Comparison of ENCODE assay signal across 9 cellular contexts in the genomic region with DNA sequence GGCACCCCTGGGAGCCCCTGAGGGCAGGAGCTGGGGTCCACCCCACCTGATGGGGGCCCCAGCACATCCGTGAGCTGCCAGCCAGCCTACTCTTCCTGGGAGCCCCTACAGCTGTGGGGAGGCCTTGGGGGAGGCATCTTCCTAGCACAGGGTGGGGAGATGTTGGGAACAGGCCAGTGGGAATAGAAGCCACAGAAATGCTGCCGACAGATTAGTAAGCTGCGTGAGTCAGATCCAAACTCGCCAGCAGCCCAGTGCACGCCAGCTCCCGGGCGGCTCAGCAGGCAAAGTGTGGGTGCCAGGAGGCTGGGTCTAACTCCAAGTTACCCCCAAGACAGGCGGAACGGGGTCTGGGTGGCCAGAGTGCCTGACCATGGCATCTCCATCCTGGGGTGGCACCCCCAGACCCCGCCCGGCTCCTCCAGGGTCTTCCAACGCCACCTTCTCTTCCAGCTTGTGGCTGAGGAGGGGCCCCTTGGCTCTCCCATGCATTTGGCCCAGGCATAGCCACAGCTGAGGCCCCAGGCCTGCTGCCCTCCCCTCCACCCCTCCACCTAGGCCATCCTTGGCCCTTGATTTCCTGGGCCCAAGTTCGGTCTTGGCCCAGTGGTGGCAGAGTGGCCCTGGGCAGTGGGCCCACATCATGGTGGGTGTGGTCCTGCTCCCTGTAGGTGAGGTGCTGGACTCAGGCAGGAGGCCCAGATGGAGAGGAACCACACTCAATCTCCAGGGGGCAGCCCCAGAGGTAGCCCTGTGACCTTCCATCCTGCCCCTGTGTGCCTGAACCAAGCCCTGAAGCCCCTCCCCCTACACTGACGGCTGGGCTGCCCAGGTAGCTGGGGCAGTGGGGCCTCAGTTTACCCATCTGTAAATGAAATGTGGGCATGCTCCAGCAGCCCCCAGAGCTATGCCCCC. TPM values are rescaled to one million over a fixed set of nuclear protein-coding genes. Genes with fewer than 3 reads are reported as not detected.
DNase-seq lines count a peak whose midpoint lies in the region; ATAC-seq, FAIRE-seq and TF ChIP-seq lines count a peak whose summit lies in the region.
"Had no signal": no experiment of that assay in that cellular context is flagged by ENCODE, and none has a peak within 500 bp of the region (broad histone marks: within the 10 kb centered on the region; RNA-seq: fewer than 3 reads in every experiment).

No MANE protein-coding gene starts in this region.

- H3K4me3 ChIP-seq in right lobe of liver = no peak overlapping the region
- H3K4me3 ChIP-seq in HepG2 (replicated peaks in 1 of 3; ENCODE audit: insufficient read depth in 1 of 3, low read depth in 2 of 3, low read length in 3 of 3) = no peak overlapping the region
- H3K4me3 ChIP-seq in body of pancreas = no peak overlapping the region
- H3K4me3 ChIP-seq in lower leg skin (ENCODE audit: low read depth, poor library complexity, severe bottlenecking) = no peak overlapping the region

- H3K9me3 ChIP-seq in right lobe of liver = no peaks in the 10 kb centered on the region
- no peaks in the 10 kb centered on the region for H3K9me3 ChIP-seq in HepG2 (ENCODE audit: low read length)
- no peaks in the 10 kb centered on the region for H3K9me3 ChIP-seq in body of pancreas

- H3K27ac ChIP-seq in right lobe of liver = no peak overlapping the region
- H3K27ac ChIP-seq in HepG2 (ENCODE audit: extremely low read length, insufficient read depth, low read length) = no peak overlapping the region
- H3K27ac ChIP-seq in body of pancreas = no peak overlapping the region

- no peak for FAIRE-seq in HepG2 (lab: Jason Lieb, UNC)

- TF ChIP-seq CTCF in right lobe of liver (IDR thresholded peaks at IDR 0.05) = no peak
- TF ChIP-seq CTCF in HepG2 (CRISPR knock-in tag; IDR thresholded peaks at IDR 0.05) = no peak
- no peak for TF ChIP-seq CTCF in body of pancreas (IDR thresholded peaks at IDR 0.05)
- TF ChIP-seq CTCF in lower leg skin (IDR thresholded peaks at IDR 0.05) = no peak

- CTCF ChIA-PET in HepG2 (lab: Yijun Ruan, JAX; ENCODE audit: low intra/inter-chr PET ratio, low total read pairs) = no interaction called here

- peak; percentile 13 to 39 (median 39) for DNase-seq in right lobe of liver
- DNase-seq in HepG2 (ENCODE audit: low spot score) = no peak
- DNase-seq in body of pancreas = peak; percentile 18 to 48 (median 28)
- peak; percentile 65 to 94 for DNase-seq in lower leg skin (ENCODE audit: low spot score in 2 of 2)
- no peak for DNase-seq in NCI-H2107 treated with DMSO at 0.1 percent for 48 hours (lab: John Stamatoyannopoulos, UW; ENCODE audit: unreplicated experiment)
- no peak for DNase-seq in NCI-H2196 (lab: John Stamatoyannopoulos, UW; ENCODE audit: unreplicated experiment)

- TF ChIP-seq EP300 in HepG2 (IDR thresholded peaks at IDR 0.05; ENCODE audit: low read depth in 2 of 2, low read length in 2 of 2) = no peak
- no peak for TF ChIP-seq EP300 in HepG2 (CRISPR knock-in tag; IDR thresholded peaks at IDR 0.05; ENCODE audit: borderline replicate concordance)

- H3K36me3 ChIP-seq in right lobe of liver (no peaks in the 10 kb centered on the region), HepG2 (replicated peaks in 1 of 2; ENCODE audit: control insufficient read depth in 1 of 2, insufficient read depth in 2 of 2, low read length in 2 of 2) (no peaks in the 10 kb centered on the region), body of pancreas (replicated peaks in 1 of 2; ENCODE audit: insufficient read depth in 1 of 2, low read depth in 2 of 2) (no peaks in the 10 kb centered on the region)

- no peak for TF ChIP-seq RAD21 in HepG2 (CRISPR knock-in tag; IDR thresholded peaks at IDR 0.05)

- in situ Hi-C loops in HepG2 (cut with HindIII; ENCODE audit: extremely low pct_ligation_motif_present, low pct_unique_long_range_greater_than_20kb) = no loop called here

- H3K9ac ChIP-seq in HepG2 (ENCODE audit: insufficient read depth, low read depth, low read length) = no peak overlapping the region

- ATAC-seq in right lobe of liver (no peak), HepG2 (no peak), body of pancreas (peak; percentile 44), GM18517 (IDR thresholded peaks at IDR 0.05; ENCODE audit: unreplicated experiment) (no peak), HG03159 (IDR thresholded peaks at IDR 0.05; ENCODE audit: unreplicated experiment) (no peak)

- POLR2A ChIA-PET in HepG2 (lab: Yijun Ruan, JAX) = no interaction called here

- 90% methylated on average over 2 of the region's 14 CpGs for WGBS in right lobe of liver (ENCODE audit: insufficient coverage, low coverage, low lambda C conversion rate, missing lambda C conversion rate)
- WGBS in HepG2 (ENCODE audit: low lambda C conversion rate) = 35% methylated on average over 9 of the region's 14 CpGs
- WGBS in body of pancreas, 2 donors = 71 to 78% methylated on average over 9 to 14 of the region's 14 CpGs
- 20 to 49% methylated on average over 1 to 14 of the region's 14 CpGs for WGBS in lower leg skin, 2 donors

- no TSS peak for BruUV-seq in HepG2 (replicated peaks; lab: Mats Ljungman, UMichigan)

- no peak overlapping the region for H3K4me2 ChIP-seq in HepG2 (ENCODE audit: low read depth, low read length)

- H3K79me2 ChIP-seq in HepG2 (ENCODE audit: insufficient read depth, low read length) = no peaks in the 10 kb centered on the region

- no peaks in the 10 kb centered on the region for H4K20me1 ChIP-seq in HepG2 (ENCODE audit: insufficient read depth, low read length)

- H3K4me1 ChIP-seq in right lobe of liver = no peaks in the 10 kb centered on the region
- peaks cover 17% of the 10 kb centered on the region for H3K4me1 ChIP-seq in HepG2 (ENCODE audit: insufficient read depth, low read length)
- H3K4me1 ChIP-seq in body of pancreas = no peaks in the 10 kb centered on the region

- intact Hi-C loops in right lobe of liver (cut with DNase I) (no loop called here), HepG2 (cut with micrococcal nuclease; ENCODE audit: unreplicated experiment) (no loop called here), body of pancreas (cut with DNase I) (no loop called here), lower leg skin (cut with DNase I; ENCODE audit: low total_unique reads) (no loop called here)

- no peak for TF ChIP-seq POLR2A in right lobe of liver (IDR thresholded peaks at IDR 0.05)
- TF ChIP-seq POLR2A in HepG2 (IDR thresholded peaks at IDR 0.05; ENCODE audit: insufficient read depth in 1 of 2, low read depth in 2 of 2, low read length in 2 of 2) = no peak
- no peak for TF ChIP-seq POLR2A in body of pancreas (IDR thresholded peaks at IDR 0.05)
- TF ChIP-seq POLR2A in lower leg skin (IDR thresholded peaks at IDR 0.05) = no peak

- no peak overlapping the region for H2AFZ ChIP-seq in HepG2 (ENCODE audit: low read length)

- H3K27me3 ChIP-seq in right lobe of liver (no peaks in the 10 kb centered on the region), HepG2 (ENCODE audit: control insufficient read depth in 1 of 2, insufficient read depth in 2 of 2, low read length in 2 of 2) (peaks cover 16 to 73% of the 10 kb centered on the region in 2 experiments; a peak in 4 of 5 replicates), body of pancreas (no peaks in the 10 kb centered on the region)

RNA-seq across cellular contexts. Expression of gene CROCC2, which starts 15.4 kb away (rescaled TPM):
- total RNA-seq in right lobe of liver = under 1 TPM in 5 of 6 experiments, not detected in 1; 0.06 to 0.15 (median 0.12) TPM
- total RNA-seq in HepG2 (2016; rRNA removed; fragmentation: Illumina TruSeq; extraction: Trizol) = not detected in 2 replicates
- not detected in 2 replicates for total RNA-seq in HepG2 (2016; cell fraction: cytosol; rRNA removed; fragmentation: Illumina TruSeq; extraction: Trizol; ENCODE audit: low read depth)
- total RNA-seq in HepG2 (2016; cell fraction: insoluble cytoplasmic fraction; rRNA removed; fragmentation: Illumina TruSeq; extraction: Trizol) = 0.02 TPM in 1 of 2 replicates, not detected in the other
- not detected in 2 replicates for total RNA-seq in HepG2 (2016; cell fraction: membrane; rRNA removed; fragmentation: Illumina TruSeq; extraction: Trizol)
- total RNA-seq in HepG2 (2016; cell fraction: nucleus; rRNA removed; fragmentation: Illumina TruSeq; extraction: Trizol) = not detected in 2 replicates
- not detected in 2 replicates for polyA plus RNA-seq in HepG2 (2011; rRNA removed)
- not detected in 2 replicates for polyA plus RNA-seq in HepG2 (2011; cell fraction: cytosol; rRNA removed)
- 0.03 TPM in 1 of 2 replicates, not detected in the other for polyA plus RNA-seq in HepG2 (2011; cell fraction: nucleus; rRNA removed)
- polyA plus RNA-seq in HepG2 (2012) = 0.13 and 0.15 TPM in 2 replicates
- polyA plus RNA-seq in HepG2 (2016; cell fraction: cytosol; fragmentation: Illumina TruSeq; extraction: Trizol; ENCODE audit: low read depth) = not detected in 2 replicates
- polyA plus RNA-seq in HepG2 (2016; cell fraction: insoluble cytoplasmic fraction; fragmentation: Illumina TruSeq; extraction: Trizol; ENCODE audit: low read depth) = not detected in 2 replicates
- polyA plus RNA-seq in HepG2 (2016; cell fraction: membrane; fragmentation: Illumina TruSeq; extraction: Trizol; ENCODE audit: low read depth) = not detected in 2 replicates
- polyA plus RNA-seq in HepG2 (2016; cell fraction: nucleus; fragmentation: Illumina TruSeq; extraction: Trizol; ENCODE audit: insufficient read depth, low read depth) = not detected in 2 replicates
- polyA minus RNA-seq in HepG2 (2011; rRNA and poly(A)+ RNA removed; ENCODE audit: low replicate concordance) = not detected in 2 replicates
- not detected in 2 replicates for polyA minus RNA-seq in HepG2 (2011; cell fraction: cytosol; rRNA and poly(A)+ RNA removed)
- not detected in 2 replicates for polyA minus RNA-seq in HepG2 (2011; cell fraction: nucleus; rRNA and poly(A)+ RNA removed)
- under 1 TPM in 1 of 2 donors, not detected in 1; under 0.01 TPM for total RNA-seq in body of pancreas
- under 1 TPM in 1 of 4 donors, not detected in 3; 0.10 TPM for total RNA-seq in lower leg skin
- total RNA-seq: neural crest cell had no signal

RNA-seq across cellular contexts. Expression of gene MAB21L4, which starts 25.6 kb away (rescaled TPM):
- total RNA-seq in right lobe of liver (10 to 100 TPM in 1 of 6 experiments, 1 to 10 TPM in 5; 3.7 to 17.0 (median 5.2) TPM), HepG2 (2016; rRNA removed; fragmentation: Illumina TruSeq; extraction: Trizol) (13.5 and 14.0 TPM in 2 replicates), body of pancreas (under 1 TPM in 1 of 2 donors, not detected in 1; 0.26 TPM), lower leg skin (100 to 1,000 TPM in 1 of 4 donors, 10 to 100 TPM in 3; 41.3 to 121 (median 69.1) TPM)
- 3.1 and 3.7 TPM in 2 replicates for total RNA-seq in HepG2 (2016; cell fraction: cytosol; rRNA removed; fragmentation: Illumina TruSeq; extraction: Trizol; ENCODE audit: low read depth)
- 11.5 and 15.3 TPM in 2 replicates for total RNA-seq in HepG2 (2016; cell fraction: insoluble cytoplasmic fraction; rRNA removed; fragmentation: Illumina TruSeq; extraction: Trizol)
- 10.1 and 12.0 TPM in 2 replicates for total RNA-seq in HepG2 (2016; cell fraction: membrane; rRNA removed; fragmentation: Illumina TruSeq; extraction: Trizol)
- 8.9 and 10.1 TPM in 2 replicates for total RNA-seq in HepG2 (2016; cell fraction: nucleus; rRNA removed; fragmentation: Illumina TruSeq; extraction: Trizol)
- 3.0 and 3.6 TPM in 2 replicates for polyA plus RNA-seq in HepG2 (2011; rRNA removed)
- polyA plus RNA-seq in HepG2 (2011; cell fraction: cytosol; rRNA removed) = 2.4 and 4.2 TPM in 2 replicates
- polyA plus RNA-seq in HepG2 (2011; cell fraction: nucleus; rRNA removed) = 8.9 and 9.1 TPM in 2 replicates
- polyA plus RNA-seq in HepG2 (2012) = 2.1 and 4.1 TPM in 2 replicates
- polyA plus RNA-seq in HepG2 (2016; cell fraction: cytosol; fragmentation: Illumina TruSeq; extraction: Trizol; ENCODE audit: low read depth) = 3.4 TPM in 2 replicates
- polyA plus RNA-seq in HepG2 (2016; cell fraction: insoluble cytoplasmic fraction; fragmentation: Illumina TruSeq; extraction: Trizol; ENCODE audit: low read depth) = 11.8 and 13.7 TPM in 2 replicates
- 8.3 and 8.8 TPM in 2 replicates for polyA plus RNA-seq in HepG2 (2016; cell fraction: membrane; fragmentation: Illumina TruSeq; extraction: Trizol; ENCODE audit: low read depth)
- polyA plus RNA-seq in HepG2 (2016; cell fraction: nucleus; fragmentation: Illumina TruSeq; extraction: Trizol; ENCODE audit: insufficient read depth, low read depth) = 15.9 and 16.1 TPM in 2 replicates
- 5.4 TPM in 1 of 2 replicates, not detected in the other for polyA minus RNA-seq in HepG2 (2011; rRNA and poly(A)+ RNA removed; ENCODE audit: low replicate concordance)
- polyA minus RNA-seq in HepG2 (2011; cell fraction: cytosol; rRNA and poly(A)+ RNA removed) = 1.8 and 2.0 TPM in 2 replicates
- 1.3 and 2.5 TPM in 2 replicates for polyA minus RNA-seq in HepG2 (2011; cell fraction: nucleus; rRNA and poly(A)+ RNA removed)
- total RNA-seq: neural crest cell had no signal

RNA-seq across cellular contexts. Expression of gene AGXT, which starts 53.0 kb away (rescaled TPM):
- total RNA-seq in right lobe of liver (1,000 to 10,000 TPM in 4 of 6 experiments, 100 to 1,000 TPM in 2; 744 to 1,833 (median 1,254) TPM), HepG2 (2016; rRNA removed; fragmentation: Illumina TruSeq; extraction: Trizol) (30.5 and 41.9 TPM in 2 replicates), body of pancreas (1 to 10 TPM in 1 of 2 donors, not detected in 1; 1.6 TPM), lower leg skin (not detected)
- total RNA-seq in HepG2 (2016; cell fraction: cytosol; rRNA removed; fragmentation: Illumina TruSeq; extraction: Trizol; ENCODE audit: low read depth) = 13.0 and 14.7 TPM in 2 replicates
- total RNA-seq in HepG2 (2016; cell fraction: insoluble cytoplasmic fraction; rRNA removed; fragmentation: Illumina TruSeq; extraction: Trizol) = 26.6 and 43.3 TPM in 2 replicates
- total RNA-seq in HepG2 (2016; cell fraction: membrane; rRNA removed; fragmentation: Illumina TruSeq; extraction: Trizol) = 16.6 and 19.6 TPM in 2 replicates
- 38.2 and 44.0 TPM in 2 replicates for total RNA-seq in HepG2 (2016; cell fraction: nucleus; rRNA removed; fragmentation: Illumina TruSeq; extraction: Trizol)
- 96.1 and 133 TPM in 2 replicates for polyA plus RNA-seq in HepG2 (2011; rRNA removed)
- 35.6 and 52.0 TPM in 2 replicates for polyA plus RNA-seq in HepG2 (2011; cell fraction: cytosol; rRNA removed)
- polyA plus RNA-seq in HepG2 (2011; cell fraction: nucleus; rRNA removed) = 938 and 1,041 TPM in 2 replicates
- 57.7 and 74.1 TPM in 2 replicates for polyA plus RNA-seq in HepG2 (2012)
- polyA plus RNA-seq in HepG2 (2016; cell fraction: cytosol; fragmentation: Illumina TruSeq; extraction: Trizol; ENCODE audit: low read depth) = 16.7 and 17.4 TPM in 2 replicates
- polyA plus RNA-seq in HepG2 (2016; cell fraction: insoluble cytoplasmic fraction; fragmentation: Illumina TruSeq; extraction: Trizol; ENCODE audit: low read depth) = 26.4 and 36.5 TPM in 2 replicates
- 15.2 and 17.5 TPM in 2 replicates for polyA plus RNA-seq in HepG2 (2016; cell fraction: membrane; fragmentation: Illumina TruSeq; extraction: Trizol; ENCODE audit: low read depth)
- polyA plus RNA-seq in HepG2 (2016; cell fraction: nucleus; fragmentation: Illumina TruSeq; extraction: Trizol; ENCODE audit: insufficient read depth, low read depth) = 101 and 109 TPM in 2 replicates
- polyA minus RNA-seq in HepG2 (2011; rRNA and poly(A)+ RNA removed; ENCODE audit: low replicate concordance) = 67.0 TPM in 1 of 2 replicates, not detected in the other
- 22.8 and 31.0 TPM in 2 replicates for polyA minus RNA-seq in HepG2 (2011; cell fraction: cytosol; rRNA and poly(A)+ RNA removed)
- polyA minus RNA-seq in HepG2 (2011; cell fraction: nucleus; rRNA and poly(A)+ RNA removed) = 64.6 and 66.1 TPM in 2 replicates
- total RNA-seq: neural crest cell had no signal

Comparison
In these comparisons a context has a peak if more than half of its experiments do, and no peak if none do; other contexts are left out.
1. DNase-seq: peak in right lobe of liver (3 of 3), body of pancreas (4 of 4) and lower leg skin (2 of 2); none in HepG2 (single experiment), NCI-H2107 treated with DMSO at 0.1 percent for 48 hours (single experiment) and NCI-H2196 (single experiment).
2. RNA of gene AGXT, which starts 53.0 kb away (total RNA-seq): 744 to 1,833 TPM in right lobe of liver; 13.0 to 44.0 TPM in HepG2, 1.6 TPM in body of pancreas and not detected in lower leg skin; every median in the first group is over 10 times any median in the second.